In genomic region chr7:18494821-18495408, GRCh38 we compare ENCODE assay signal across 8 cellular contexts. TPM values are rescaled to one million over a fixed set of nuclear protein-coding genes. Genes with fewer than 3 reads are reported as not detected.
DNase-seq lines count a peak whose midpoint lies in the region; ATAC-seq and TF ChIP-seq lines count a peak whose summit lies in the region.

No MANE protein-coding gene starts in this region.

- no peaks in the 10 kb centered on the region for H3K36me3 ChIP-seq in SJCRH30
- no peaks in the 10 kb centered on the region for H3K36me3 ChIP-seq in gastroesophageal sphincter

- peak overlapping the region; percentile 50 for H3K27ac ChIP-seq in SJCRH30
- H3K27ac ChIP-seq in gastroesophageal sphincter, result peak overlapping the region in 3 of 4 donors; percentile 33 to 57 (median 52)

- H3K4me1 ChIP-seq in SJCRH30 (peaks cover 5% of the 10 kb centered on the region; the same call in 1 of the 2 replicates), gastroesophageal sphincter (peaks cover 3 to 47% (median 7%) of the 10 kb centered on the region in 3 donors)

- ATAC-seq in HG03045 (IDR thresholded peaks at IDR 0.05; ENCODE audit: unreplicated experiment) (peak; percentile 53), gastroesophageal sphincter (no peak)

- H3K27ac Mint-ChIP-seq in T-helper 2 cell treated with Interferon-gamma antibody and Interleukin-4, amounts not matched to agents 5 μg/mL and 100 μg/mL, for 36 hours, result no peak overlapping the region

- DNase-seq in T-helper 2 cell treated with Interferon-gamma antibody and Interleukin-4, amounts not matched to agents 5 μg/mL and 100 μg/mL, for 36 hours (ENCODE audit: low spot score), result peak; percentile 23
- no peak for DNase-seq in T-helper 2 cell
- DNase-seq in SJCRH30, result peak; percentile 13 to 47
- DNase-seq in skeletal muscle cell (ENCODE audit: low read depth), result no peak
- DNase-seq in activated effector memory CD4-positive, alpha-beta T cell treated with Interleukin-2 at 50 U/mL for 16 hours, result no peak
- DNase-seq in GM13977 (ENCODE audit: low spot score), result no peak

- no peak overlapping the region for H3K4me3 Mint-ChIP-seq in T-helper 2 cell treated with Interferon-gamma antibody and Interleukin-4, amounts not matched to agents 5 μg/mL and 100 μg/mL, for 36 hours

- H3K4me3 ChIP-seq in SJCRH30 (peak overlapping the region; percentile 51), gastroesophageal sphincter (peak overlapping the region; percentile 43 to 45), skeletal muscle cell (ENCODE audit: low read depth, low read length) (peak overlapping the region; percentile 32)

- no peak for TF ChIP-seq EP300 in gastroesophageal sphincter (IDR thresholded peaks at IDR 0.05)

- peaks cover 3% of the 10 kb centered on the region for H3K27me3 Mint-ChIP-seq in T-helper 2 cell treated with Interferon-gamma antibody and Interleukin-4, amounts not matched to agents 5 μg/mL and 100 μg/mL, for 36 hours (ENCODE audit: low read depth)

- no peaks in the 10 kb centered on the region for H3K9me3 Mint-ChIP-seq in T-helper 2 cell treated with Interferon-gamma antibody and Interleukin-4, amounts not matched to agents 5 μg/mL and 100 μg/mL, for 36 hours

- H3K36me3 Mint-ChIP-seq in T-helper 2 cell treated with Interferon-gamma antibody and Interleukin-4, amounts not matched to agents 5 μg/mL and 100 μg/mL, for 36 hours (ENCODE audit: low read depth), result no peaks in the 10 kb centered on the region

- TF ChIP-seq CTCF in gastroesophageal sphincter (IDR thresholded peaks at IDR 0.05), result no peak
- no peak for TF ChIP-seq CTCF in GM13977 (IDR thresholded peaks at IDR 0.05; ENCODE audit: extremely low read depth, insufficient read depth, missing control alignments)

- H3K4me1 Mint-ChIP-seq in T-helper 2 cell treated with Interferon-gamma antibody and Interleukin-4, amounts not matched to agents 5 μg/mL and 100 μg/mL, for 36 hours (ENCODE audit: low read depth), result peaks cover 10% of the 10 kb centered on the region

- in situ Hi-C loops in GM13977 (cut with MboI; ENCODE audit: low pct_unique_long_range_greater_than_20kb, low sequenced_read_pairs, unreplicated experiment), result no loop called here

- H3K27me3 ChIP-seq in SJCRH30 (no peaks in the 10 kb centered on the region), gastroesophageal sphincter (no peaks in the 10 kb centered on the region)

- 32 to 43% methylated on average over 3 of the region's 3 CpGs for WGBS in gastroesophageal sphincter (ENCODE audit: low coverage in 1 of 2), 2 donors

- no peak for TF ChIP-seq POLR2A in gastroesophageal sphincter (IDR thresholded peaks at IDR 0.05)

- H3K9me3 ChIP-seq in SJCRH30 (replicated peaks) (no peaks in the 10 kb centered on the region), gastroesophageal sphincter (no peaks in the 10 kb centered on the region)

RNA-seq across cellular contexts. Expression of gene HDAC9, which starts 0.6 kb away (rescaled TPM):
- total RNA-seq in SJCRH30 (2014; rRNA removed; shearing (Covaris generic)), result 1.4 and 2.5 TPM in 2 replicates
- total RNA-seq in gastroesophageal sphincter, result 100 to 1,000 TPM in 2 of 4 donors, 10 to 100 TPM in 2; 51.2 to 194 (median 106) TPM

Comparison
In these comparisons a context has a peak if more than half of its experiments do, and no peak if none do; other contexts are left out.
1. DNase-seq: peak in T-helper 2 cell treated with Interferon-gamma antibody and Interleukin-4, amounts not matched to agents 5 μg/mL and 100 μg/mL, for 36 hours (single experiment) and SJCRH30 (2 of 2); none in T-helper 2 cell (0 of 5), skeletal muscle cell (single experiment), activated effector memory CD4-positive, alpha-beta T cell treated with Interleukin-2 at 50 U/mL for 16 hours (single experiment) and GM13977 (single experiment).
2. RNA of gene HDAC9, which starts 0.6 kb away (total RNA-seq): 51.2 to 194 TPM in gastroesophageal sphincter; 1.4 to 2.5 TPM in SJCRH30; every median in the first group is over 10 times any median in the second.
3. Peak in every context shown above with its lines, with median percentiles within 50 percentile points of each other: H3K4me3 ChIP-seq.